16 cellular contexts compared by ENCODE assay signal in the genomic region with DNA sequence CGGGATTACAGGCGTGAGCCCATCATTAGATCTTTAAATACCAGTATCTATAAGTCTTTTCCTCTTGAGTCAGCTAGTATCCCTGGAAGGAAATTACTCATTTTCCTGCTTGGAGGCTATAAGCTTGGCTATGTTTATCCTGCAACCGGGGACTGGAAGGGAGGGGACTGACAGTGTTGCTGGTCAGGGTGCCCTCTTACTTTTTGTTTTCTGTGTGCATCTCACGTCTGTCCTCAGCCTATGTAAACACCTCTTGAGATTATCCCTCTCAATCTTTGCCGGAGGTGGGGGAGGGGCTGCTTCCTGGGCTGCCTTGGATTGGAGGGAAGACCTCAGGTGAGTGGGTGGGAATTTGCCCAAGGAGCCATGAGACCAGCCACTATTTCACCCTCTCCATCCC. TPM values are rescaled to one million over a fixed set of nuclear protein-coding genes. Genes with fewer than 3 reads are reported as not detected.
DNase-seq lines count a peak whose midpoint lies in the region; ATAC-seq and TF ChIP-seq lines count a peak whose summit lies in the region.
"Had no signal": no experiment of that assay in that cellular context is flagged by ENCODE, and none has a peak within 500 bp of the region (broad histone marks: within the 10 kb centered on the region; RNA-seq: fewer than 3 reads in every experiment).

No MANE protein-coding gene starts in this region.

- H3K27me3 Mint-ChIP-seq in natural killer cell (ENCODE audit: low read depth in 2 of 2) = no peaks in the 10 kb centered on the region

- H3K4me3 ChIP-seq in WERI-Rb-1 (ENCODE audit: low read depth, low read length) (no peak overlapping the region), subcutaneous abdominal adipose tissue (ENCODE audit: low read depth in 1 of 5, low read length in 5 of 5) (no peak overlapping the region), Peyer's patch (no peak overlapping the region)
- H3K4me3 ChIP-seq: A549, GM12878, lung had no signal

- peaks cover 5 to 13% of the 10 kb centered on the region in 2 donors for H3K4me1 Mint-ChIP-seq in natural killer cell

- no peaks in the 10 kb centered on the region for H3K9me3 ChIP-seq in WERI-Rb-1 (ENCODE audit: severe bottlenecking)
- no peaks in the 10 kb centered on the region for H3K9me3 ChIP-seq in subcutaneous abdominal adipose tissue (ENCODE audit: control insufficient read depth in 5 of 5, low read length in 5 of 5)
- no peaks in the 10 kb centered on the region for H3K9me3 ChIP-seq in Peyer's patch
- H3K9me3 ChIP-seq: A549 had no signal

- H3K27ac ChIP-seq in WERI-Rb-1 (peak overlapping the region; percentile 29; the same call in 1 of the 2 replicates), subcutaneous abdominal adipose tissue (ENCODE audit: low read depth, low read length) (peak overlapping the region; percentile 19), Peyer's patch (peak overlapping the region in 2 of 4 donors; percentile 10 to 38)
- H3K27ac ChIP-seq: A549, HL-60 had no signal

- H3K4me1 ChIP-seq in subcutaneous abdominal adipose tissue (ENCODE audit: control insufficient read depth in 5 of 5, insufficient read depth in 5 of 5, low read length in 5 of 5) (peaks cover 9 to 56% (median 34%) of the 10 kb centered on the region in 5 donors), Peyer's patch (peaks cover 0 to 13% (median 0%) of the 10 kb centered on the region in 4 donors)

- intact Hi-C loops in natural killer cell (cut with micrococcal nuclease) = no loop called here

- peak; percentile 21 for DNase-seq in NCI-H2227 (lab: John Stamatoyannopoulos, UW; ENCODE audit: unreplicated experiment)
- DNase-seq in NCI-H2227 treated with DMSO at 0.1 percent for 48 hours (lab: John Stamatoyannopoulos, UW) = no peak
- DNase-seq in WERI-Rb-1 = peak; percentile 75
- DNase-seq in hepatic stellate cell (ENCODE audit: low spot score) = peak; percentile 74
- DNase-seq in Peyer's patch = no peak
- no peak for DNase-seq in SHP77 treated with DMSO at 0.1 percent for 48 hours (lab: John Stamatoyannopoulos, UW)
- no peak for DNase-seq in natural killer cell
- DNase-seq: erythroblast, NCI-H1105 treated with DMSO at 0.1 percent for 48 hours had no signal

- no peak overlapping the region for H3K4me3 Mint-ChIP-seq in natural killer cell
- H3K4me3 Mint-ChIP-seq: T-helper 2 cell treated with Interferon-gamma antibody and Interleukin-4, amounts not matched to agents 5 μg/mL and 100 μg/mL, for 36 hours had no signal

- no peak overlapping the region for H3K9ac ChIP-seq in subcutaneous abdominal adipose tissue (ENCODE audit: low read length in 5 of 5)

- H3K36me3 Mint-ChIP-seq in natural killer cell = peaks cover 6% of the 10 kb centered on the region

- H3K9me3 Mint-ChIP-seq in natural killer cell = no peaks in the 10 kb centered on the region
- H3K9me3 Mint-ChIP-seq: T-helper 2 cell treated with Interferon-gamma antibody and Interleukin-4, amounts not matched to agents 5 μg/mL and 100 μg/mL, for 36 hours had no signal

- TF ChIP-seq CTCF in WERI-Rb-1 (IDR thresholded peaks at IDR 0.05; ENCODE audit: low read depth, low read length) (no peak), Peyer's patch (IDR thresholded peaks at IDR 0.05) (no peak), natural killer cell (IDR thresholded peaks at IDR 0.05) (no peak)

- H3K27ac Mint-ChIP-seq in natural killer cell = no peak overlapping the region
- H3K27ac Mint-ChIP-seq: T-helper 2 cell treated with Interferon-gamma antibody and Interleukin-4, amounts not matched to agents 5 μg/mL and 100 μg/mL, for 36 hours had no signal

- no peak for TF ChIP-seq POLR2A in Peyer's patch (IDR thresholded peaks at IDR 0.05)

- no peaks in the 10 kb centered on the region for H3K27me3 ChIP-seq in WERI-Rb-1 (ENCODE audit: insufficient read depth, low read depth, severe bottlenecking)
- no peaks in the 10 kb centered on the region for H3K27me3 ChIP-seq in subcutaneous abdominal adipose tissue (ENCODE audit: control insufficient read depth in 5 of 5, insufficient read depth in 4 of 5, low read length in 5 of 5)
- H3K27me3 ChIP-seq in Peyer's patch = no peaks in the 10 kb centered on the region

- H3K36me3 ChIP-seq in WERI-Rb-1 (peaks cover 93% of the 10 kb centered on the region), subcutaneous abdominal adipose tissue (ENCODE audit: control insufficient read depth in 5 of 5, insufficient read depth in 5 of 5, low read length in 5 of 5) (peaks cover 14 to 60% (median 26%) of the 10 kb centered on the region in 5 donors), Peyer's patch (peaks cover 0 to 81% (median 0%) of the 10 kb centered on the region in 3 donors)

- ATAC-seq in natural killer cell = no peak
- ATAC-seq: A549, GM12878 had no signal

RNA-seq across cellular contexts. Expression of a gene that starts 37.0 kb away (rescaled TPM):
- total RNA-seq in Peyer's patch (100 to 1,000 TPM in 2 of 4 donors, 10 to 100 TPM in 2; 62.3 to 133 (median 113) TPM), natural killer cell (100 to 1,000 TPM; 132 to 175 (median 165) TPM)

RNA-seq across cellular contexts. Expression of a gene that starts 37.1 kb away (rescaled TPM):
- total RNA-seq in Peyer's patch (not detected), natural killer cell (not detected)
- total RNA-seq: GM12878, lung, renal cortical epithelial cell had no signal

Comparison
In these comparisons a context has a peak if more than half of its experiments do, and no peak if none do; other contexts are left out.
1. DNase-seq: peak in NCI-H2227 (single experiment), WERI-Rb-1 (single experiment) and hepatic stellate cell (single experiment); none in NCI-H2227 treated with DMSO at 0.1 percent for 48 hours (single experiment), Peyer's patch (0 of 3), SHP77 treated with DMSO at 0.1 percent for 48 hours (single experiment) and natural killer cell (single experiment).